In the genomic region with DNA sequence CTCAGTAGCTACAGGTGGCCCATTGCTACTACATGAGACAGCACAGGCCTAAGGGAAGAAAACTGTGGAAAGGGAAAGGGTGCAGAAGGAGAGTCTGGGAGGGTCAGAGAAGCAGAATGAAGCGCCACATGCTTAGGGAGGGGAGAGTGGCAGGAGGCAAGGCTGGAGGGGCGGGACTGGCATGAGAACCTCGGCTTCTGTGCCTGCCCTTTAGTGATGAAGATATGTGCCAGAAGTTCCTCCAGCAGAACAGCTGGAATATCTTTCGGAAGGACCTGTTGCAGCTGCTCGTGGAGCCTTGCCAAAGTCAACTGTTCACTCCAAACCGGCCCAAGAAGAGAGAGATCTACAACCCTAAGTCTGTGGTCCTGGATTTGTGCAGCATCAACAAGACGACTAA, we compare ENCODE assay signal across 26 cellular contexts.
DNase-seq lines count a peak whose midpoint lies in the region; ATAC-seq and TF ChIP-seq lines count a peak whose summit lies in the region.
"Had no signal": no experiment of that assay in that cellular context is flagged by ENCODE, and none has a peak within 500 bp of the region (broad histone marks: within the 10 kb centered on the region; RNA-seq: fewer than 3 reads in every experiment).

No MANE protein-coding gene starts in this region.

- ATAC-seq in body of pancreas = no peak
- ATAC-seq in heart right ventricle = peak in 7 of 8 donors; percentile 34 to 76 (median 62)
- ATAC-seq in sciatic nerve = peak; percentile 87
- ATAC-seq in GM21576 (IDR thresholded peaks at IDR 0.05; ENCODE audit: unreplicated experiment) = no peak
- ATAC-seq in GM18867 (IDR thresholded peaks at IDR 0.05; ENCODE audit: unreplicated experiment) = no peak
- ATAC-seq: stimulated activated naive CD8-positive, alpha-beta T cell treated with anti-CD3 and anti-CD28 coated beads, Interleukin-15, Interleukin-2, amounts not matched to agents 100 U/mL and 50 U/mL, for 24 hours had no signal

- H3K36me3 ChIP-seq in HEK293 (ENCODE audit: control insufficient read depth in 2 of 2, insufficient read depth in 1 of 2, low read length in 2 of 2) (no peaks in the 10 kb centered on the region), body of pancreas (replicated peaks in 1 of 2; ENCODE audit: insufficient read depth in 1 of 2, low read depth in 2 of 2) (no peaks in the 10 kb centered on the region), heart right ventricle (no peaks in the 10 kb centered on the region), WERI-Rb-1 (no peaks in the 10 kb centered on the region)

- H3K27me3 ChIP-seq in body of pancreas (no peaks in the 10 kb centered on the region), heart right ventricle (no peaks in the 10 kb centered on the region), WERI-Rb-1 (ENCODE audit: insufficient read depth, low read depth, severe bottlenecking) (no peaks in the 10 kb centered on the region)

- H3K4me1 ChIP-seq in HEK293 (ENCODE audit: control insufficient read depth, insufficient read depth, low read length) = no peaks in the 10 kb centered on the region
- no peaks in the 10 kb centered on the region for H3K4me1 ChIP-seq in body of pancreas
- peaks cover 0 to 13% (median 0%) of the 10 kb centered on the region in 9 donors for H3K4me1 ChIP-seq in heart right ventricle
- H3K4me1 ChIP-seq: A549 had no signal

- H3K9me3 ChIP-seq in HEK293 (ENCODE audit: control insufficient read depth, insufficient read depth, low read depth, low read length) (no peaks in the 10 kb centered on the region), body of pancreas (no peaks in the 10 kb centered on the region), heart right ventricle (no peaks in the 10 kb centered on the region), WERI-Rb-1 (ENCODE audit: severe bottlenecking) (no peaks in the 10 kb centered on the region)
- H3K9me3 ChIP-seq: A549 had no signal

- POLR2A ChIA-PET in HEK293 (lab: Yijun Ruan, JAX) = no interaction called here

- CTCF ChIA-PET in HEK293 (lab: Yijun Ruan, JAX) = interaction anchor here (0.6 to 1.1 kb wide), 2 partner anchors 11 to 108 kb away, joined by 3 to 4 read pairs; no protein-coding TSS in a partner anchor

- H3K27ac ChIP-seq in HEK293 (ENCODE audit: extremely low read depth, low read depth, low read length) (no peak overlapping the region), body of pancreas (no peak overlapping the region), heart right ventricle (no peak overlapping the region), WERI-Rb-1 (no peak overlapping the region)
- H3K27ac ChIP-seq: A549, PC-9 had no signal

- no peak for TF ChIP-seq POLR2A in body of pancreas (IDR thresholded peaks at IDR 0.05)

- no peak overlapping the region for H3K4me3 ChIP-seq in HEK293 (ENCODE audit: low read depth, low read length)
- H3K4me3 ChIP-seq in body of pancreas = no peak overlapping the region
- no peak overlapping the region for H3K4me3 ChIP-seq in heart right ventricle
- no peak overlapping the region for H3K4me3 ChIP-seq in WERI-Rb-1 (ENCODE audit: low read depth, low read length)
- H3K4me3 ChIP-seq: A549, PC-9 had no signal

- 40 to 48% methylated on average over 7 of the region's 7 CpGs for WGBS in body of pancreas, 2 donors
- 45 to 48% methylated on average over 7 of the region's 7 CpGs for WGBS in heart right ventricle, 2 donors

- DNase-seq in body of pancreas = peak in 3 of 4 donors; percentile 19 to 43 (median 40)
- peak; percentile 31 to 57 for DNase-seq in heart right ventricle
- peak; percentile 69 for DNase-seq in sciatic nerve (ENCODE audit: low spot score)
- DNase-seq in WERI-Rb-1 = no peak
- no peak for DNase-seq in islet precursor cell
- DNase-seq: activated CD4-positive, alpha-beta T cell treated with anti-CD3 and anti-CD28 coated beads, Interleukin-2, amount 50 U/mL, for 4 hours; activated CD4-positive, CD25-positive, alpha-beta regulatory T cell; activated naive CD4-positive, alpha-beta T cell treated with anti-CD3 and anti-CD28 coated beads for 36 hours; AML-193; amygdala; CD4-positive, alpha-beta T cell; cortex of kidney; head of caudate nucleus; kidney glomerular epithelial cell; NCI-H1048; NCI-H187; NCI-H2171; NCI-H510A treated with DMSO at 0.1 percent for 48 hours; NK-92 treated with Interleukin-12 subunit alpha and Interleukin-12 subunit beta, amount 100 ng/mL, for 24 hours; PC-9; stimulated activated naive CD8-positive, alpha-beta T cell treated with anti-CD3 and anti-CD28 coated beads, Interleukin-15, Interleukin-2, amounts not matched to agents 100 U/mL and 50 U/mL, for 24 hours; T-helper 1 cell had no signal

- intact Hi-C loops in body of pancreas (cut with DNase I) (no loop called here), heart right ventricle (cut with DNase I) (loop anchor here in 1 of 10 donors (10.0 kb wide), 1 partner anchor 55 kb away; no protein-coding TSS in a partner anchor), sciatic nerve (cut with DNase I) (no loop called here)

- TF ChIP-seq CTCF in HEK293 (tag by site-specific recombination; IDR thresholded peaks at IDR 0.05) (no peak), body of pancreas (IDR thresholded peaks at IDR 0.05) (no peak), heart right ventricle (IDR thresholded peaks at IDR 0.05) (no peak), WERI-Rb-1 (IDR thresholded peaks at IDR 0.05; ENCODE audit: low read depth, low read length) (no peak)

TF ChIP-seq in HEK293, 187 proteins besides CTCF, POLR2A, EP300 and RAD21:
- TF ChIP-seq SCRT1 (tag by site-specific recombination; IDR thresholded peaks at IDR 0.05; ENCODE audit: borderline replicate concordance) = peak; percentile 94
- no peak for TF ChIP-seq ZNF112 (tag by site-specific recombination; IDR thresholded peaks at IDR 0.05)
- TF ChIP-seq SCRT2 (tag by site-specific recombination; IDR thresholded peaks at IDR 0.05) = peak; percentile 99

Comparison
In these comparisons a context has a peak if more than half of its experiments do, and no peak if none do; other contexts are left out.
1. ATAC-seq: peak in heart right ventricle (7 of 8) and sciatic nerve (single experiment); none in body of pancreas (single experiment), GM21576 (single experiment) and GM18867 (single experiment).
2. DNase-seq: peak in body of pancreas (3 of 4), heart right ventricle (2 of 2) and sciatic nerve (single experiment); none in WERI-Rb-1 (single experiment) and islet precursor cell (single experiment).